In the genomic region with DNA sequence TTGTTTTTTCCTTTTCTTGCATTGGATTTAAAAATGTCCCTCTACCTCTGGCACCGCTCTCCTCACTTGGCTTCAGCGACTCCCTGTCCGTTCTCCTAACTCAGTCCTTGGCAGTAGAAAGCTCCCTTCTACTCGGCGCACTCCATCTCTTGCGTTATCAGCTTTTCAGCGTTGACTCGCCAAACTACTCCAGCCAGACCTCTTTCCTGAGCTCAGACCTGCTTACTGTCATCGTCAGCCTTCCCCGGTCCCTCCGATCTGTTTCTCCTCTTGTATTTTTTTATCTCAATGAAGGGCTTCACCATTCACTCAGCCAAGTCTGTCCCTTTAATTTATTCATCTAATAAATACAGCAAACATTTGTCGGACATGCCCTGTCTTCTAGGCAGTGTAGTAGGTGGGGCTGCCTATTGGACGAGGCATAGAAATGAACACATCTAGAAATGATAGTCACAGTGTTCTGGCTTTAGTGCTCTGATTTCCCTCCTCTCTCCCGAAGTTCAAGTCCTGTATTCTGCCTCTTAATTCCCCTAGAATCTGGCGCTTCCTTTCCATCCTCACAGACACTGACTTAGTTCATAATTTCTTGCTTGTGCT, we compare ENCODE assay signal across 1 cellular context.
TF ChIP-seq lines count a peak whose summit lies in the region.

No MANE protein-coding gene starts in this region.

TF ChIP-seq in K562, 482 proteins besides CTCF, POLR2A, EP300 and RAD21 (continued from another document):
- TF ChIP-seq, protein P1, sequence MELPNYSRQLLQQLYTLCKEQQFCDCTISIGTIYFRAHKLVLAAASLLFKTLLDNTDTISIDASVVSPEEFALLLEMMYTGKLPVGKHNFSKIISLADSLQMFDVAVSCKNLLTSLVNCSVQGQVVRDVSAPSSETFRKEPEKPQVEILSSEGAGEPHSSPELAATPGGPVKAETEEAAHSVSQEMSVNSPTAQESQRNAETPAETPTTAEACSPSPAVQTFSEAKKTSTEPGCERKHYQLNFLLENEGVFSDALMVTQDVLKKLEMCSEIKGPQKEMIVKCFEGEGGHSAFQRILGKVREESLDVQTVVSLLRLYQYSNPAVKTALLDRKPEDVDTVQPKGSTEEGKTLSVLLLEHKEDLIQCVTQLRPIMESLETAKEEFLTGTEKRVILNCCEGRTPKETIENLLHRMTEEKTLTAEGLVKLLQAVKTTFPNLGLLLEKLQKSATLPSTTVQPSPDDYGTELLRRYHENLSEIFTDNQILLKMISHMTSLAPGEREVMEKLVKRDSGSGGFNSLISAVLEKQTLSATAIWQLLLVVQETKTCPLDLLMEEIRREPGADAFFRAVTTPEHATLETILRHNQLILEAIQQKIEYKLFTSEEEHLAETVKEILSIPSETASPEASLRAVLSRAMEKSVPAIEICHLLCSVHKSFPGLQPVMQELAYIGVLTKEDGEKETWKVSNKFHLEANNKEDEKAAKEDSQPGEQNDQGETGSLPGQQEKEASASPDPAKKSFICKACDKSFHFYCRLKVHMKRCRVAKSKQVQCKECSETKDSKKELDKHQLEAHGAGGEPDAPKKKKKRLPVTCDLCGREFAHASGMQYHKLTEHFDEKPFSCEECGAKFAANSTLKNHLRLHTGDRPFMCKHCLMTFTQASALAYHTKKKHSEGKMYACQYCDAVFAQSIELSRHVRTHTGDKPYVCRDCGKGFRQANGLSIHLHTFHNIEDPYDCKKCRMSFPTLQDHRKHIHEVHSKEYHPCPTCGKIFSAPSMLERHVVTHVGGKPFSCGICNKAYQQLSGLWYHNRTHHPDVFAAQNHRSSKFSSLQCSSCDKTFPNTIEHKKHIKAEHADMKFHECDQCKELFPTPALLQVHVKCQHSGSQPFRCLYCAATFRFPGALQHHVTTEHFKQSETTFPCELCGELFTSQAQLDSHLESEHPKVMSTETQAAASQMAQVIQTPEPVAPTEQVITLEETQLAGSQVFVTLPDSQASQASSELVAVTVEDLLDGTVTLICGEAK (IDR thresholded peaks at IDR 0.05), result no peak
- TF ChIP-seq, protein P1 (CRISPR knock-in tag; IDR thresholded peaks at IDR 0.05), result no peak
- TF ChIP-seq, protein P2, sequence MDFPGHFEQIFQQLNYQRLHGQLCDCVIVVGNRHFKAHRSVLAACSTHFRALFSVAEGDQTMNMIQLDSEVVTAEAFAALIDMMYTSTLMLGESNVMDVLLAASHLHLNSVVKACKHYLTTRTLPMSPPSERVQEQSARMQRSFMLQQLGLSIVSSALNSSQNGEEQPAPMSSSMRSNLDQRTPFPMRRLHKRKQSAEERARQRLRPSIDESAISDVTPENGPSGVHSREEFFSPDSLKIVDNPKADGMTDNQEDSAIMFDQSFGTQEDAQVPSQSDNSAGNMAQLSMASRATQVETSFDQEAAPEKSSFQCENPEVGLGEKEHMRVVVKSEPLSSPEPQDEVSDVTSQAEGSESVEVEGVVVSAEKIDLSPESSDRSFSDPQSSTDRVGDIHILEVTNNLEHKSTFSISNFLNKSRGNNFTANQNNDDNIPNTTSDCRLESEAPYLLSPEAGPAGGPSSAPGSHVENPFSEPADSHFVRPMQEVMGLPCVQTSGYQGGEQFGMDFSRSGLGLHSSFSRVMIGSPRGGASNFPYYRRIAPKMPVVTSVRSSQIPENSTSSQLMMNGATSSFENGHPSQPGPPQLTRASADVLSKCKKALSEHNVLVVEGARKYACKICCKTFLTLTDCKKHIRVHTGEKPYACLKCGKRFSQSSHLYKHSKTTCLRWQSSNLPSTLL (IDR thresholded peaks at IDR 0.05), result no peak
- TF ChIP-seq, protein P3, sequence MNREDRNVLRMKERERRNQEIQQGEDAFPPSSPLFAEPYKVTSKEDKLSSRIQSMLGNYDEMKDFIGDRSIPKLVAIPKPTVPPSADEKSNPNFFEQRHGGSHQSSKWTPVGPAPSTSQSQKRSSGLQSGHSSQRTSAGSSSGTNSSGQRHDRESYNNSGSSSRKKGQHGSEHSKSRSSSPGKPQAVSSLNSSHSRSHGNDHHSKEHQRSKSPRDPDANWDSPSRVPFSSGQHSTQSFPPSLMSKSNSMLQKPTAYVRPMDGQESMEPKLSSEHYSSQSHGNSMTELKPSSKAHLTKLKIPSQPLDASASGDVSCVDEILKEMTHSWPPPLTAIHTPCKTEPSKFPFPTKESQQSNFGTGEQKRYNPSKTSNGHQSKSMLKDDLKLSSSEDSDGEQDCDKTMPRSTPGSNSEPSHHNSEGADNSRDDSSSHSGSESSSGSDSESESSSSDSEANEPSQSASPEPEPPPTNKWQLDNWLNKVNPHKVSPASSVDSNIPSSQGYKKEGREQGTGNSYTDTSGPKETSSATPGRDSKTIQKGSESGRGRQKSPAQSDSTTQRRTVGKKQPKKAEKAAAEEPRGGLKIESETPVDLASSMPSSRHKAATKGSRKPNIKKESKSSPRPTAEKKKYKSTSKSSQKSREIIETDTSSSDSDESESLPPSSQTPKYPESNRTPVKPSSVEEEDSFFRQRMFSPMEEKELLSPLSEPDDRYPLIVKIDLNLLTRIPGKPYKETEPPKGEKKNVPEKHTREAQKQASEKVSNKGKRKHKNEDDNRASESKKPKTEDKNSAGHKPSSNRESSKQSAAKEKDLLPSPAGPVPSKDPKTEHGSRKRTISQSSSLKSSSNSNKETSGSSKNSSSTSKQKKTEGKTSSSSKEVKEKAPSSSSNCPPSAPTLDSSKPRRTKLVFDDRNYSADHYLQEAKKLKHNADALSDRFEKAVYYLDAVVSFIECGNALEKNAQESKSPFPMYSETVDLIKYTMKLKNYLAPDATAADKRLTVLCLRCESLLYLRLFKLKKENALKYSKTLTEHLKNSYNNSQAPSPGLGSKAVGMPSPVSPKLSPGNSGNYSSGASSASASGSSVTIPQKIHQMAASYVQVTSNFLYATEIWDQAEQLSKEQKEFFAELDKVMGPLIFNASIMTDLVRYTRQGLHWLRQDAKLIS (CRISPR knock-in tag; IDR thresholded peaks at IDR 0.05), result no peak
- TF ChIP-seq THRAP3 (IDR thresholded peaks at IDR 0.05; ENCODE audit: borderline replicate concordance) (no peak), FOSL1 (tag; conservative IDR thresholded peaks at IDR 0.05) (no peak), ILK (tag; IDR thresholded peaks at IDR 0.05; ENCODE audit: borderline replicate concordance, low read depth) (no peak), CXXC5 (CRISPR knock-in tag; IDR thresholded peaks at IDR 0.05) (no peak), ZNF644 (tag; IDR thresholded peaks at IDR 0.05; ENCODE audit: low read depth) (no peak), POLR2AphosphoS2 (IDR thresholded peaks at IDR 0.05; ENCODE audit: low read length) (no peak), PHF8 (IDR thresholded peaks at IDR 0.05; ENCODE audit: borderline replicate concordance, low read length) (no peak), RB1 (IDR thresholded peaks at IDR 0.05; ENCODE audit: low read depth) (no peak), RFX1 (IDR thresholded peaks at IDR 0.05) (no peak), NONO (IDR thresholded peaks at IDR 0.05; ENCODE audit: low read depth in 2 of 2, low read length in 1 of 2) (no peak), HNRNPUL1 (IDR thresholded peaks at IDR 0.05; ENCODE audit: low read length) (no peak), TCF3 (CRISPR knock-in tag; IDR thresholded peaks at IDR 0.05) (no peak), ZNF217 (CRISPR knock-in tag; IDR thresholded peaks at IDR 0.05) (no peak), FIP1L1 (IDR thresholded peaks at IDR 0.05; ENCODE audit: low read depth, low read length, poor library complexity, severe bottlenecking) (no peak), KLF16 (IDR thresholded peaks at IDR 0.05) (no peak), NEUROD1 (IDR thresholded peaks at IDR 0.05; ENCODE audit: borderline replicate concordance, low read depth, low read length, partially characterized antibody) (no peak), GTF2F1 (IDR thresholded peaks at IDR 0.05; ENCODE audit: low read depth, low read length) (no peak)
- TF ChIP-seq, protein P4, sequence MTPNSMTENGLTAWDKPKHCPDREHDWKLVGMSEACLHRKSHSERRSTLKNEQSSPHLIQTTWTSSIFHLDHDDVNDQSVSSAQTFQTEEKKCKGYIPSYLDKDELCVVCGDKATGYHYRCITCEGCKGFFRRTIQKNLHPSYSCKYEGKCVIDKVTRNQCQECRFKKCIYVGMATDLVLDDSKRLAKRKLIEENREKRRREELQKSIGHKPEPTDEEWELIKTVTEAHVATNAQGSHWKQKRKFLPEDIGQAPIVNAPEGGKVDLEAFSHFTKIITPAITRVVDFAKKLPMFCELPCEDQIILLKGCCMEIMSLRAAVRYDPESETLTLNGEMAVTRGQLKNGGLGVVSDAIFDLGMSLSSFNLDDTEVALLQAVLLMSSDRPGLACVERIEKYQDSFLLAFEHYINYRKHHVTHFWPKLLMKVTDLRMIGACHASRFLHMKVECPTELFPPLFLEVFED (CRISPR knock-in tag; conservative IDR thresholded peaks at IDR 0.05), result no peak
- TF ChIP-seq, protein P5, sequence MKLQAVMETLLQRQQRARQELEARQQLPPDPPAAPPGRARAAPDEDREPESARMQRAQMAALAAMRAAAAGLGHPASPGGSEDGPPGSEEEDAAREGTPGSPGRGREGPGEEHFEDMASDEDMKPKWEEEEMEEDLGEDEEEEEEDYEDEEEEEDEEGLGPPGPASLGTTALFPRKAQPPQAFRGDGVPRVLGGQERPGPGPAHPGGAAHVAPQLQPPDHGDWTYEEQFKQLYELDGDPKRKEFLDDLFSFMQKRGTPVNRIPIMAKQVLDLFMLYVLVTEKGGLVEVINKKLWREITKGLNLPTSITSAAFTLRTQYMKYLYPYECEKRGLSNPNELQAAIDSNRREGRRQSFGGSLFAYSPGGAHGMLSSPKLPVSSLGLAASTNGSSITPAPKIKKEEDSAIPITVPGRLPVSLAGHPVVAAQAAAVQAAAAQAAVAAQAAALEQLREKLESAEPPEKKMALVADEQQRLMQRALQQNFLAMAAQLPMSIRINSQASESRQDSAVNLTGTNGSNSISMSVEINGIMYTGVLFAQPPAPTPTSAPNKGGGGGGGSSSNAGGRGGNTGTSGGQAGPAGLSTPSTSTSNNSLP (IDR thresholded peaks at IDR 0.05; ENCODE audit: borderline replicate concordance, low read depth, low read length), result no peak
- TF ChIP-seq, protein P6, sequence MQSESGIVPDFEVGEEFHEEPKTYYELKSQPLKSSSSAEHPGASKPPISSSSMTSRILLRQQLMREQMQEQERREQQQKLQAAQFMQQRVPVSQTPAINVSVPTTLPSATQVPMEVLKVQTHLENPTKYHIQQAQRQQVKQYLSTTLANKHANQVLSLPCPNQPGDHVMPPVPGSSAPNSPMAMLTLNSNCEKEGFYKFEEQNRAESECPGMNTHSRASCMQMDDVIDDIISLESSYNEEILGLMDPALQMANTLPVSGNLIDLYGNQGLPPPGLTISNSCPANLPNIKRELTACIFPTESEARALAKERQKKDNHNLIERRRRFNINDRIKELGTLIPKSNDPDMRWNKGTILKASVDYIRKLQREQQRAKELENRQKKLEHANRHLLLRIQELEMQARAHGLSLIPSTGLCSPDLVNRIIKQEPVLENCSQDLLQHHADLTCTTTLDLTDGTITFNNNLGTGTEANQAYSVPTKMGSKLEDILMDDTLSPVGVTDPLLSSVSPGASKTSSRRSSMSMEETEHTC (IDR thresholded peaks at IDR 0.05), result no peak
- TF ChIP-seq, protein P7, sequence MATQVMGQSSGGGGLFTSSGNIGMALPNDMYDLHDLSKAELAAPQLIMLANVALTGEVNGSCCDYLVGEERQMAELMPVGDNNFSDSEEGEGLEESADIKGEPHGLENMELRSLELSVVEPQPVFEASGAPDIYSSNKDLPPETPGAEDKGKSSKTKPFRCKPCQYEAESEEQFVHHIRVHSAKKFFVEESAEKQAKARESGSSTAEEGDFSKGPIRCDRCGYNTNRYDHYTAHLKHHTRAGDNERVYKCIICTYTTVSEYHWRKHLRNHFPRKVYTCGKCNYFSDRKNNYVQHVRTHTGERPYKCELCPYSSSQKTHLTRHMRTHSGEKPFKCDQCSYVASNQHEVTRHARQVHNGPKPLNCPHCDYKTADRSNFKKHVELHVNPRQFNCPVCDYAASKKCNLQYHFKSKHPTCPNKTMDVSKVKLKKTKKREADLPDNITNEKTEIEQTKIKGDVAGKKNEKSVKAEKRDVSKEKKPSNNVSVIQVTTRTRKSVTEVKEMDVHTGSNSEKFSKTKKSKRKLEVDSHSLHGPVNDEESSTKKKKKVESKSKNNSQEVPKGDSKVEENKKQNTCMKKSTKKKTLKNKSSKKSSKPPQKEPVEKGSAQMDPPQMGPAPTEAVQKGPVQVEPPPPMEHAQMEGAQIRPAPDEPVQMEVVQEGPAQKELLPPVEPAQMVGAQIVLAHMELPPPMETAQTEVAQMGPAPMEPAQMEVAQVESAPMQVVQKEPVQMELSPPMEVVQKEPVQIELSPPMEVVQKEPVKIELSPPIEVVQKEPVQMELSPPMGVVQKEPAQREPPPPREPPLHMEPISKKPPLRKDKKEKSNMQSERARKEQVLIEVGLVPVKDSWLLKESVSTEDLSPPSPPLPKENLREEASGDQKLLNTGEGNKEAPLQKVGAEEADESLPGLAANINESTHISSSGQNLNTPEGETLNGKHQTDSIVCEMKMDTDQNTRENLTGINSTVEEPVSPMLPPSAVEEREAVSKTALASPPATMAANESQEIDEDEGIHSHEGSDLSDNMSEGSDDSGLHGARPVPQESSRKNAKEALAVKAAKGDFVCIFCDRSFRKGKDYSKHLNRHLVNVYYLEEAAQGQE (CRISPR knock-in tag; IDR thresholded peaks at IDR 0.05; ENCODE audit: low read depth), result no peak
